Comparison of ENCODE assay signal across 8 cellular contexts in genomic region chr1:212950243-212951057, GRCh38. TPM values are rescaled to one million over a fixed set of nuclear protein-coding genes. Genes with fewer than 3 reads are reported as not detected.
A peak's percentile ranks its signal among the peaks of the same experiment; 100 is the strongest.
DNase-seq lines count a peak whose midpoint lies in the region; ATAC-seq lines count a peak whose summit lies in the region.

Gene VASH2 (plus strand): TSS chr1:212950541. CDS start chr1:212951543, 1,002 bp downstream.

- no peaks in the 10 kb centered on the region for H3K36me3 Mint-ChIP-seq in stimulated activated effector memory CD8-positive, alpha-beta T cell treated with anti-CD3 and anti-CD28 coated beads, Interleukin-12 subunit alpha, Interleukin-12 subunit beta, amount 100 ng/mL, for 72 hours

- H3K4me1 Mint-ChIP-seq in stimulated activated effector memory CD8-positive, alpha-beta T cell treated with anti-CD3 and anti-CD28 coated beads, Interleukin-12 subunit alpha, Interleukin-12 subunit beta, amount 100 ng/mL, for 72 hours = peaks cover 13% of the 10 kb centered on the region

- peak within 1 kb of the TSS; percentile 72 for H3K4me3 Mint-ChIP-seq in stimulated activated effector memory CD8-positive, alpha-beta T cell treated with anti-CD3 and anti-CD28 coated beads, Interleukin-12 subunit alpha, Interleukin-12 subunit beta, amount 100 ng/mL, for 72 hours

- peak; percentile 34 for DNase-seq in CD1c-positive myeloid dendritic cell (ENCODE audit: extremely low spot score)
- DNase-seq in GM19240 (ENCODE audit: insufficient read length, low spot score) = peak; percentile 85
- DNase-seq in NCI-H69 (lab: John Stamatoyannopoulos, UW) = peak; percentile 95
- DNase-seq in activated CD8-positive, alpha-beta memory T cell treated with anti-CD3 and anti-CD28 coated beads, Interleukin-2, amount 50 U/mL, for 4 hours = peak; percentile 27
- DNase-seq in stimulated activated effector memory CD8-positive, alpha-beta T cell treated with anti-CD3 and anti-CD28 coated beads, Interleukin-12 subunit alpha, Interleukin-12 subunit beta, amount 100 ng/mL, for 72 hours (ENCODE audit: low spot score in 2 of 2) = peak; percentile 17 to 68

- no peaks in the 10 kb centered on the region for H3K9me3 Mint-ChIP-seq in stimulated activated effector memory CD8-positive, alpha-beta T cell treated with anti-CD3 and anti-CD28 coated beads, Interleukin-12 subunit alpha, Interleukin-12 subunit beta, amount 100 ng/mL, for 72 hours

- peak within 1 kb of the TSS; percentile 52 to 57 for H3K4me3 ChIP-seq in muscle layer of colon (ENCODE audit: low read depth in 1 of 2, low read length in 2 of 2)

- H3K27ac ChIP-seq in muscle layer of colon (ENCODE audit: low read depth, low read length) = no peak within 1 kb of the TSS

- ATAC-seq in HG03442 (IDR thresholded peaks at IDR 0.05; ENCODE audit: unreplicated experiment) = peak; percentile 93
- peak; percentile 94 for ATAC-seq in esophagus mucosa
- peak; percentile 91 for ATAC-seq in stimulated activated effector memory CD8-positive, alpha-beta T cell treated with anti-CD3 and anti-CD28 coated beads, Interleukin-12 subunit alpha, Interleukin-12 subunit beta, amount 100 ng/mL, for 72 hours

- no peak within 1 kb of the TSS for H3K9ac ChIP-seq in muscle layer of colon (ENCODE audit: low read length)

- H3K27me3 ChIP-seq in muscle layer of colon (ENCODE audit: control insufficient read depth in 1 of 2, insufficient read depth in 2 of 2, low read length in 2 of 2) = peaks cover 0 to 14% of the 10 kb centered on the region in 2 donors

- no peaks in the 10 kb centered on the region for H3K9me3 ChIP-seq in muscle layer of colon (ENCODE audit: low read length)

- H3K4me1 ChIP-seq in muscle layer of colon (ENCODE audit: insufficient read depth, low read length) = no peaks in the 10 kb centered on the region

- no peak within 1 kb of the TSS for H3K27ac Mint-ChIP-seq in stimulated activated effector memory CD8-positive, alpha-beta T cell treated with anti-CD3 and anti-CD28 coated beads, Interleukin-12 subunit alpha, Interleukin-12 subunit beta, amount 100 ng/mL, for 72 hours

- no peaks in the 10 kb centered on the region for H3K36me3 ChIP-seq in muscle layer of colon (ENCODE audit: insufficient read depth, low read length)

RNA-seq across cellular contexts. Expression of gene VASH2, which starts in this region (rescaled TPM):
- total RNA-seq in esophagus mucosa = 0.36 TPM

Comparison
In these comparisons a context has a peak if more than half of its experiments do, and no peak if none do; other contexts are left out.
1. Peak in ATAC-seq in esophagus mucosa; RNA of the gene not detected or under 1 TPM.
2. DNase-seq: peak in every context shown above with its lines; median percentile 95 in NCI-H69; 85 in GM19240; 42 in stimulated activated effector memory CD8-positive, alpha-beta T cell treated with anti-CD3 and anti-CD28 coated beads, Interleukin-12 subunit alpha, Interleukin-12 subunit beta, amount 100 ng/mL, for 72 hours; 34 in CD1c-positive myeloid dendritic cell; 27 in activated CD8-positive, alpha-beta memory T cell treated with anti-CD3 and anti-CD28 coated beads, Interleukin-2, amount 50 U/mL, for 4 hours.